20 cellular contexts compared by ENCODE assay signal in genomic region chr4:99853190-99853589, GRCh38. TPM values are rescaled to one million over a fixed set of nuclear protein-coding genes. Genes with fewer than 3 reads are reported as not detected.
DNase-seq lines count a peak whose midpoint lies in the region; ATAC-seq and TF ChIP-seq lines count a peak whose summit lies in the region.
"Had no signal": no experiment of that assay in that cellular context is flagged by ENCODE, and none has a peak within 500 bp of the region (broad histone marks: within the 10 kb centered on the region; RNA-seq: fewer than 3 reads in every experiment).

No MANE protein-coding gene starts in this region.

- no peaks in the 10 kb centered on the region for H3K36me3 ChIP-seq in SK-N-SH (replicated peaks in 1 of 2; ENCODE audit: control insufficient read depth in 1 of 2, insufficient read depth in 2 of 2, low read length in 1 of 2)

- H3K4me2 ChIP-seq in SK-N-SH: no peak overlapping the region

- H3K9me2 ChIP-seq in SK-N-SH: no peaks in the 10 kb centered on the region

- intact Hi-C loops in activated naive CD4-positive, alpha-beta T cell treated with anti-CD3 and anti-CD28 coated beads for 36 hours (cut with micrococcal nuclease): loop anchor here (5.0 to 10.0 kb wide), 5 partner anchors 141 to 1184 kb away; no protein-coding TSS in a partner anchor
- intact Hi-C loops in activated T-helper 2 cell treated with anti-CD3 and anti-CD28 coated beads, Interferon-gamma antibody, Interleukin-2, Interleukin-4, amounts not matched to agents 10 μg/mL and 5 μg/mL and 100 μg/mL, durations not matched to agents 14 hours and 24 hours and 36 hours (cut with micrococcal nuclease): loop anchor here (5.0 to 10.0 kb wide), 3 partner anchors 969 to 1562 kb away; no protein-coding TSS in a partner anchor

- H3K27ac Mint-ChIP-seq in activated naive CD4-positive, alpha-beta T cell treated with anti-CD3 and anti-CD28 coated beads for 36 hours: peak overlapping the region; percentile 42
- peak overlapping the region; percentile 43 for H3K27ac Mint-ChIP-seq in activated T-helper 2 cell treated with anti-CD3 and anti-CD28 coated beads, Interferon-gamma antibody, Interleukin-2, Interleukin-4, amounts not matched to agents 10 μg/mL and 5 μg/mL and 100 μg/mL, durations not matched to agents 14 hours and 24 hours and 36 hours
- H3K27ac Mint-ChIP-seq in stimulated activated naive B cell treated with anti-CD40 and anti-IgM and Interleukin-4, amounts not matched to agents 10 μg/mL and 1 μg/mL and 100 μg/mL, for 72 hours: peak overlapping the region; percentile 95

- H3K27me3 ChIP-seq in SK-N-SH (ENCODE audit: insufficient read depth): no peaks in the 10 kb centered on the region

- H3K9me3 ChIP-seq in SK-N-SH: no peaks in the 10 kb centered on the region

- no peak overlapping the region for H2AFZ ChIP-seq in SK-N-SH (ENCODE audit: low read depth)

- no peak for DNase-seq in activated naive CD4-positive, alpha-beta T cell treated with anti-CD3 and anti-CD28 coated beads for 36 hours
- DNase-seq in activated naive CD4-positive, alpha-beta T cell (lab: John Stamatoyannopoulos, UW): no peak
- DNase-seq in SK-N-SH (no peak), NAMALWA (ENCODE audit: low spot score) (no peak)
- no peak for DNase-seq in activated T-helper 2 cell treated with anti-CD3 and anti-CD28 coated beads, Interferon-gamma antibody, Interleukin-2, Interleukin-4, amounts not matched to agents 10 μg/mL and 5 μg/mL and 100 μg/mL, durations not matched to agents 14 hours and 24 hours and 36 hours (ENCODE audit: low spot score)
- no peak for DNase-seq in stimulated activated naive B cell treated with anti-CD40 and anti-IgM and Interleukin-4, amounts not matched to agents 10 μg/mL and 1 μg/mL and 100 μg/mL, for 72 hours
- DNase-seq: ACHN, DMS 273 treated with DMSO at 0.1 percent for 48 hours, DND-41, NCI-H1105 treated with DMSO at 0.1 percent for 48 hours, NCI-H1694 treated with DMSO at 0.1 percent for 48 hours, NCI-H2107, NCI-H774, SHP77 had no signal

- H3K27ac ChIP-seq in SK-N-SH (ENCODE audit: low read depth in 2 of 2, low read length in 1 of 2): no peak overlapping the region
- H3K27ac ChIP-seq: C4-2B had no signal

- CTCF ChIA-PET in activated naive CD4-positive, alpha-beta T cell treated with anti-CD3 and anti-CD28 coated beads for 36 hours (lab: Charles Lee): interaction anchor here (0.6 to 1.5 kb wide), 3 partner anchors 37 to 935 kb away, joined by 3 to 4 read pairs (median 3); partner anchors contain the start of gene DAPP1
- CTCF ChIA-PET in SK-N-SH (lab: Yijun Ruan, JAX): no interaction called here

- H3K79me2 ChIP-seq in SK-N-SH (ENCODE audit: insufficient read depth): no peaks in the 10 kb centered on the region

- no peaks in the 10 kb centered on the region for H3K27me3 Mint-ChIP-seq in activated naive CD4-positive, alpha-beta T cell treated with anti-CD3 and anti-CD28 coated beads for 36 hours (ENCODE audit: low read depth)
- no peaks in the 10 kb centered on the region for H3K27me3 Mint-ChIP-seq in activated T-helper 2 cell treated with anti-CD3 and anti-CD28 coated beads, Interferon-gamma antibody, Interleukin-2, Interleukin-4, amounts not matched to agents 10 μg/mL and 5 μg/mL and 100 μg/mL, durations not matched to agents 14 hours and 24 hours and 36 hours (ENCODE audit: low read depth)
- H3K27me3 Mint-ChIP-seq in stimulated activated naive B cell treated with anti-CD40 and anti-IgM and Interleukin-4, amounts not matched to agents 10 μg/mL and 1 μg/mL and 100 μg/mL, for 72 hours: no peaks in the 10 kb centered on the region

- no peak overlapping the region for H3K4me3 ChIP-seq in SK-N-SH (ENCODE audit: low read depth in 2 of 2, low read length in 1 of 2)
- H3K4me3 ChIP-seq: K562 had no signal

- no peak for TF ChIP-seq CTCF in SK-N-SH (IDR thresholded peaks at IDR 0.05)

- no peak overlapping the region for H3K4me3 Mint-ChIP-seq in activated naive CD4-positive, alpha-beta T cell treated with anti-CD3 and anti-CD28 coated beads for 36 hours
- H3K4me3 Mint-ChIP-seq in activated T-helper 2 cell treated with anti-CD3 and anti-CD28 coated beads, Interferon-gamma antibody, Interleukin-2, Interleukin-4, amounts not matched to agents 10 μg/mL and 5 μg/mL and 100 μg/mL, durations not matched to agents 14 hours and 24 hours and 36 hours (ENCODE audit: low read depth): no peak overlapping the region
- H3K4me3 Mint-ChIP-seq in stimulated activated naive B cell treated with anti-CD40 and anti-IgM and Interleukin-4, amounts not matched to agents 10 μg/mL and 1 μg/mL and 100 μg/mL, for 72 hours: no peak overlapping the region

- H3K9me3 Mint-ChIP-seq in activated naive CD4-positive, alpha-beta T cell treated with anti-CD3 and anti-CD28 coated beads for 36 hours: no peaks in the 10 kb centered on the region
- H3K9me3 Mint-ChIP-seq in activated T-helper 2 cell treated with anti-CD3 and anti-CD28 coated beads, Interferon-gamma antibody, Interleukin-2, Interleukin-4, amounts not matched to agents 10 μg/mL and 5 μg/mL and 100 μg/mL, durations not matched to agents 14 hours and 24 hours and 36 hours: no peaks in the 10 kb centered on the region
- H3K9me3 Mint-ChIP-seq in stimulated activated naive B cell treated with anti-CD40 and anti-IgM and Interleukin-4, amounts not matched to agents 10 μg/mL and 1 μg/mL and 100 μg/mL, for 72 hours: peaks cover 4 to 5% of the 10 kb centered on the region in 2 donors

- POLR2A ChIA-PET in SK-N-SH (lab: Yijun Ruan, JAX): no interaction called here

- peaks cover 84% of the 10 kb centered on the region for H3K4me1 Mint-ChIP-seq in activated naive CD4-positive, alpha-beta T cell treated with anti-CD3 and anti-CD28 coated beads for 36 hours (ENCODE audit: low read depth)
- H3K4me1 Mint-ChIP-seq in activated T-helper 2 cell treated with anti-CD3 and anti-CD28 coated beads, Interferon-gamma antibody, Interleukin-2, Interleukin-4, amounts not matched to agents 10 μg/mL and 5 μg/mL and 100 μg/mL, durations not matched to agents 14 hours and 24 hours and 36 hours (ENCODE audit: low read depth): peaks cover 76% of the 10 kb centered on the region
- peaks cover 65 to 87% of the 10 kb centered on the region in 2 donors for H3K4me1 Mint-ChIP-seq in stimulated activated naive B cell treated with anti-CD40 and anti-IgM and Interleukin-4, amounts not matched to agents 10 μg/mL and 1 μg/mL and 100 μg/mL, for 72 hours

- TF ChIP-seq RAD21 in SK-N-SH (IDR thresholded peaks at IDR 0.05; ENCODE audit: low read length): no peak

- H3F3A ChIP-seq in SK-N-SH (replicated peaks; ENCODE audit: insufficient read depth): no peaks in the 10 kb centered on the region

- no peak overlapping the region for H3K9ac ChIP-seq in SK-N-SH

- WGBS in SK-N-SH (ENCODE audit: low lambda C conversion rate): 55% methylated on average over 3 of the region's 3 CpGs

- H3K4me1 ChIP-seq in SK-N-SH (ENCODE audit: control insufficient read depth in 1 of 2, insufficient read depth in 2 of 2, low read depth in 1 of 2, low read length in 1 of 2): peaks cover 0 to 3% of the 10 kb centered on the region in 2 experiments; a peak in 1 of 4 replicates

- ATAC-seq in stimulated activated naive B cell treated with anti-CD40 and anti-IgM and Interleukin-4, amounts not matched to agents 10 μg/mL and 1 μg/mL and 100 μg/mL, for 72 hours (replicated peaks): no peak
- no peak for ATAC-seq in HG02571 (IDR thresholded peaks at IDR 0.05; ENCODE audit: unreplicated experiment)

- TF ChIP-seq EP300 in SK-N-SH (IDR thresholded peaks at IDR 0.05; ENCODE audit: borderline replicate concordance in 1 of 2, low read depth in 1 of 2, low read length in 1 of 2): no peak

- H3K36me3 Mint-ChIP-seq in activated naive CD4-positive, alpha-beta T cell treated with anti-CD3 and anti-CD28 coated beads for 36 hours (ENCODE audit: low read depth): peaks cover 34% of the 10 kb centered on the region
- peaks cover 52% of the 10 kb centered on the region for H3K36me3 Mint-ChIP-seq in activated T-helper 2 cell treated with anti-CD3 and anti-CD28 coated beads, Interferon-gamma antibody, Interleukin-2, Interleukin-4, amounts not matched to agents 10 μg/mL and 5 μg/mL and 100 μg/mL, durations not matched to agents 14 hours and 24 hours and 36 hours (ENCODE audit: low read depth)
- peaks cover 65 to 82% of the 10 kb centered on the region in 2 donors for H3K36me3 Mint-ChIP-seq in stimulated activated naive B cell treated with anti-CD40 and anti-IgM and Interleukin-4, amounts not matched to agents 10 μg/mL and 1 μg/mL and 100 μg/mL, for 72 hours

- H4K20me1 ChIP-seq in SK-N-SH (ENCODE audit: insufficient read depth): no peaks in the 10 kb centered on the region

TF ChIP-seq in SK-N-SH, 30 proteins besides CTCF, POLR2A, EP300 and RAD21:
- TF ChIP-seq, protein P1, sequence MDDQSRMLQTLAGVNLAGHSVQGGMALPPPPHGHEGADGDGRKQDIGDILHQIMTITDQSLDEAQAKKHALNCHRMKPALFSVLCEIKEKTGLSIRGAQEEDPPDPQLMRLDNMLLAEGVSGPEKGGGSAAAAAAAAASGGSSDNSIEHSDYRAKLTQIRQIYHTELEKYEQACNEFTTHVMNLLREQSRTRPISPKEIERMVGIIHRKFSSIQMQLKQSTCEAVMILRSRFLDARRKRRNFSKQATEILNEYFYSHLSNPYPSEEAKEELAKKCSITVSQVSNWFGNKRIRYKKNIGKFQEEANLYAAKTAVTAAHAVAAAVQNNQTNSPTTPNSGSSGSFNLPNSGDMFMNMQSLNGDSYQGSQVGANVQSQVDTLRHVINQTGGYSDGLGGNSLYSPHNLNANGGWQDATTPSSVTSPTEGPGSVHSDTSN (IDR thresholded peaks at IDR 0.05): peak; percentile 56
- TF ChIP-seq EZH2phosphoT487 (IDR thresholded peaks at IDR 0.05; ENCODE audit: borderline replicate concordance, low read depth): no peak
- no peak for TF ChIP-seq RFX5 (IDR thresholded peaks at IDR 0.05; ENCODE audit: low read length)
- TF ChIP-seq SIN3A (IDR thresholded peaks at IDR 0.05; ENCODE audit: borderline replicate concordance, low read depth, low read length): no peak

RNA-seq across cellular contexts. Expression of gene DAPP1, which starts 36.6 kb away (rescaled TPM):
- total RNA-seq in activated naive CD4-positive, alpha-beta T cell treated with anti-CD3 and anti-CD28 coated beads for 36 hours: 10 to 100 TPM; 24.4 to 25.8 TPM
- polyA plus RNA-seq in SK-N-SH (2012; rRNA removed): not detected in 2 replicates
- not detected in 2 replicates for polyA plus RNA-seq in SK-N-SH (2012; cell fraction: cytosol; rRNA removed)
- not detected in 2 replicates for polyA plus RNA-seq in SK-N-SH (2012; cell fraction: nucleus; rRNA removed)
- 21.4 and 23.6 TPM in 2 replicates for total RNA-seq in activated T-helper 2 cell treated with anti-CD3 and anti-CD28 coated beads, Interferon-gamma antibody, Interleukin-2, Interleukin-4, amounts not matched to agents 10 μg/mL and 5 μg/mL and 100 μg/mL, durations not matched to agents 14 hours and 24 hours and 36 hours
- total RNA-seq: G401, H4, RPMI7951 had no signal

RNA-seq across cellular contexts. Expression of gene LAMTOR3, which starts 41.0 kb away (rescaled TPM):
- total RNA-seq in activated naive CD4-positive, alpha-beta T cell treated with anti-CD3 and anti-CD28 coated beads for 36 hours: 10 to 100 TPM; 24.9 to 26.9 TPM
- polyA plus RNA-seq in SK-N-SH (2012; rRNA removed): 20.8 and 29.7 TPM in 2 replicates
- polyA plus RNA-seq in SK-N-SH (2012; cell fraction: cytosol; rRNA removed): 39.7 and 57.5 TPM in 2 replicates
- 5.7 and 14.4 TPM in 2 replicates for polyA plus RNA-seq in SK-N-SH (2012; cell fraction: nucleus; rRNA removed)
- total RNA-seq in activated T-helper 2 cell treated with anti-CD3 and anti-CD28 coated beads, Interferon-gamma antibody, Interleukin-2, Interleukin-4, amounts not matched to agents 10 μg/mL and 5 μg/mL and 100 μg/mL, durations not matched to agents 14 hours and 24 hours and 36 hours: 27.1 and 28.8 TPM in 2 replicates

Comparison
In these comparisons a context has a peak if more than half of its experiments do, and no peak if none do; other contexts are left out.
1. H3K27ac Mint-ChIP-seq: peak in every context shown above with its lines; median percentile 95 in stimulated activated naive B cell treated with anti-CD40 and anti-IgM and Interleukin-4, amounts not matched to agents 10 μg/mL and 1 μg/mL and 100 μg/mL, for 72 hours; 43 in activated T-helper 2 cell treated with anti-CD3 and anti-CD28 coated beads, Interferon-gamma antibody, Interleukin-2, Interleukin-4, amounts not matched to agents 10 μg/mL and 5 μg/mL and 100 μg/mL, durations not matched to agents 14 hours and 24 hours and 36 hours; 42 in activated naive CD4-positive, alpha-beta T cell treated with anti-CD3 and anti-CD28 coated beads for 36 hours.